In the genomic region with DNA sequence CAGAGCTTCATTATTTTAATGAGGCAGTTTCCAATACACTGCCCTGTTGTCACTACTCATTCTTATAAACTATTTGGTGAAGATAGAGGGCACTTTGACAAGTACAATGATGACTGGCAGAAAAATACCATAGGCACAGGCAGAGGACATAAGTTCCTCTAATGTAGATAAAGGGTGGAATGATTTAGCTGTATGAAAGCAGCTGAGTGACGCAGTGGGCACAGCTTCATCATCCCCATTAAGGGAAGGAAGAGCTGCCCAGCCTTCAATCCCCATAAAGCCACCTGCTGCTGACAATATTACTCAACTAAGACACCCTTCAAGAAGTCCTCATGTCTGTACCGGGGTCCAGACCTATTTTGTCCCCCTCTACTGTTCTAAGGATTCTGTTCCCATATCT, we compare ENCODE assay signal across 21 cellular contexts.
"Had no signal": no experiment of that assay in that cellular context is flagged by ENCODE, and none has a peak within 500 bp of the region (broad histone marks: within the 10 kb centered on the region; RNA-seq: fewer than 3 reads in every experiment).

No MANE protein-coding gene starts in this region.

- ATAC-seq: effector memory CD8-positive, alpha-beta T cell; heart right ventricle; left cardiac atrium; left lung; mucosa of descending colon; stimulated activated memory B cell treated with anti-CD40 and anti-IgM and Interleukin-4, amounts not matched to agents 10 μg/mL and 1 μg/mL and 100 μg/mL, for 72 hours; stimulated activated naive CD8-positive, alpha-beta T cell treated with anti-CD3 and anti-CD28 coated beads, Interleukin-15, Interleukin-2, amounts not matched to agents 100 U/mL and 50 U/mL, for 24 hours had no signal

- DNase-seq: cortex of kidney; effector memory CD8-positive, alpha-beta T cell; erythroblast; esophagus squamous epithelium; foreskin melanocyte; glutamatergic neuron; heart right ventricle; hippocampal formation; left cardiac atrium; left lung; mesenchymal stem cell; mucosa of descending colon; naive B cell; sigmoid colon; spleen; stimulated activated CD4-positive, alpha-beta T cell treated with anti-CD3 and anti-CD28 coated beads, Interleukin-4, amount 100 ng/mL, for 4 hours; stimulated activated naive CD8-positive, alpha-beta T cell treated with anti-CD3 and anti-CD28 coated beads, Interleukin-15, Interleukin-2, amounts not matched to agents 100 U/mL and 50 U/mL, for 24 hours; substantia nigra; testis; tibial artery had no signal
